In the genomic region with DNA sequence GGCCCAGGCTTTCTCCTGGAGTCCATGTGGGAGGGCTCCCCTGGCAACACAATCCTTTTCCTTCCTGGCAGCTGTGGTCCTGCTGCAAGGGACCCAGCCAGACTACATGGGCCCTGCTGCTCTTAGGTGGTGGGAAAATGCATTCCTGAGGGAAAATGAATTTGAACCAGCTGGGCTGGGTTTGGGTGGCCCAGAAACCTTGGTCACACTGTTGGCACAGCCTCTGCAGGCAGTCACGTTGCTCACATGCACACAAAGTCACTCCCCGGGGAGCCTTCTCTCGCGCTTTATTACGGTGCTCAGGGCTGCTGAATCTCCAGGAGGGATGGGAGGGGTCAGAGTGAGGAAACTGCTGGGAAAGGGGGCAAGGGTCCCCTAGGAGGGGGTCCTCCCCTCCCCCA, we compare ENCODE assay signal across 8 cellular contexts. TPM values are rescaled to one million over a fixed set of nuclear protein-coding genes. Genes with fewer than 3 reads are reported as not detected.
A peak's percentile ranks its signal among the peaks of the same experiment; 100 is the strongest.
DNase-seq lines count a peak whose midpoint lies in the region; ATAC-seq and TF ChIP-seq lines count a peak whose summit lies in the region.
"Had no signal": no experiment of that assay in that cellular context is flagged by ENCODE, and none has a peak within 500 bp of the region (broad histone marks: within the 10 kb centered on the region; RNA-seq: fewer than 3 reads in every experiment).

No MANE protein-coding gene starts in this region.

- intact Hi-C loops in ascending aorta (cut with DNase I): loop anchor here (1.0 to 10.0 kb wide), 3 partner anchors 13 to 1287 kb away; a partner anchor contains a TSS

- peak overlapping the region; percentile 83 to 96 (median 93) for H3K4me3 Mint-ChIP-seq in immature natural killer cell

- H3K4me1 ChIP-seq in HEK293 (ENCODE audit: control insufficient read depth, insufficient read depth, low read length) (peaks cover 34% of the 10 kb centered on the region), ascending aorta (peaks cover 32 to 95% of the 10 kb centered on the region in 2 donors), subcutaneous abdominal adipose tissue (ENCODE audit: control insufficient read depth in 5 of 5, insufficient read depth in 5 of 5, low read length in 5 of 5) (peaks cover 17 to 95% (median 84%) of the 10 kb centered on the region in 5 donors)

- peaks cover 4 to 19% (median 15%) of the 10 kb centered on the region in 3 donors for H3K36me3 Mint-ChIP-seq in immature natural killer cell

- H3K9me3 ChIP-seq in HEK293 (ENCODE audit: control insufficient read depth, insufficient read depth, low read depth, low read length) (no peaks in the 10 kb centered on the region), ascending aorta (no peaks in the 10 kb centered on the region), subcutaneous abdominal adipose tissue (ENCODE audit: control insufficient read depth in 5 of 5, low read length in 5 of 5) (no peaks in the 10 kb centered on the region)

- peak overlapping the region; percentile 96 to 99 (median 97) for H3K27ac Mint-ChIP-seq in immature natural killer cell

- no peaks in the 10 kb centered on the region for H3K27me3 ChIP-seq in ascending aorta
- H3K27me3 ChIP-seq in subcutaneous abdominal adipose tissue (ENCODE audit: control insufficient read depth in 5 of 5, insufficient read depth in 4 of 5, low read length in 5 of 5): no peaks in the 10 kb centered on the region

- H3K9me3 Mint-ChIP-seq in immature natural killer cell: no peaks in the 10 kb centered on the region

- H3K36me3 ChIP-seq in HEK293 (ENCODE audit: control insufficient read depth in 2 of 2, insufficient read depth in 1 of 2, low read length in 2 of 2) (no peaks in the 10 kb centered on the region), ascending aorta (no peaks in the 10 kb centered on the region), subcutaneous abdominal adipose tissue (ENCODE audit: control insufficient read depth in 5 of 5, insufficient read depth in 5 of 5, low read length in 5 of 5) (no peaks in the 10 kb centered on the region)

- H3K4me3 ChIP-seq in HEK293 (ENCODE audit: low read depth, low read length) (no peak overlapping the region), ascending aorta (peak overlapping the region; percentile 21 to 25), subcutaneous abdominal adipose tissue (ENCODE audit: low read depth in 1 of 5, low read length in 5 of 5) (peak overlapping the region in 2 of 5 donors; percentile 11 to 25)

- no peak overlapping the region; the same call in 1 of the 2 replicates for H3K27ac ChIP-seq in HEK293 (ENCODE audit: extremely low read depth, low read depth, low read length)
- H3K27ac ChIP-seq in ascending aorta: peak overlapping the region; percentile 89 to 96
- H3K27ac ChIP-seq in subcutaneous abdominal adipose tissue (ENCODE audit: low read depth, low read length): peak overlapping the region; percentile 54

- ATAC-seq in HG02571 (IDR thresholded peaks at IDR 0.05; ENCODE audit: unreplicated experiment): no peak

- POLR2A ChIA-PET in HEK293 (lab: Yijun Ruan, JAX): no interaction called here

- TF ChIP-seq CTCF in HEK293 (tag by site-specific recombination; IDR thresholded peaks at IDR 0.05) (no peak), ascending aorta (IDR thresholded peaks at IDR 0.05) (no peak)

- H3K9ac ChIP-seq in subcutaneous abdominal adipose tissue (ENCODE audit: low read length in 5 of 5): peak overlapping the region in 2 of 5 donors; percentile 26 to 31

- DNase-seq in ascending aorta (ENCODE audit: low spot score in 2 of 2): peak; percentile 72 to 92
- no peak for DNase-seq in immature natural killer cell
- no peak for DNase-seq in NCI-H226
- no peak for DNase-seq in GM19240 (ENCODE audit: insufficient read length, low spot score)
- DNase-seq: SIG-M5 had no signal

- peaks cover 100% of the 10 kb centered on the region in 2 donors for H3K4me1 Mint-ChIP-seq in immature natural killer cell

- H3K27me3 Mint-ChIP-seq in immature natural killer cell (ENCODE audit: low read depth in 3 of 3): peaks cover 6 to 17% (median 16%) of the 10 kb centered on the region in 3 donors

- CTCF ChIA-PET in HEK293 (lab: Yijun Ruan, JAX): interaction anchor here (0.7 kb wide), 1 partner anchor 10 kb away, joined by 3 read pairs; no protein-coding TSS in a partner anchor

TF ChIP-seq in HEK293, 187 proteins besides CTCF, POLR2A, EP300 and RAD21 (continues in another document):
- TF ChIP-seq ZSCAN23 (tag by site-specific recombination; IDR thresholded peaks at IDR 0.05): no peak
- TF ChIP-seq ZNF658 (tag by site-specific recombination; IDR thresholded peaks at IDR 0.05): no peak
- no peak for TF ChIP-seq ZNF747 (tag by site-specific recombination; IDR thresholded peaks at IDR 0.05)
- TF ChIP-seq ZNF600 (tag by site-specific recombination; IDR thresholded peaks at IDR 0.05): peak; percentile 46; the same call in 1 of the 2 replicates
- TF ChIP-seq, protein P1, sequence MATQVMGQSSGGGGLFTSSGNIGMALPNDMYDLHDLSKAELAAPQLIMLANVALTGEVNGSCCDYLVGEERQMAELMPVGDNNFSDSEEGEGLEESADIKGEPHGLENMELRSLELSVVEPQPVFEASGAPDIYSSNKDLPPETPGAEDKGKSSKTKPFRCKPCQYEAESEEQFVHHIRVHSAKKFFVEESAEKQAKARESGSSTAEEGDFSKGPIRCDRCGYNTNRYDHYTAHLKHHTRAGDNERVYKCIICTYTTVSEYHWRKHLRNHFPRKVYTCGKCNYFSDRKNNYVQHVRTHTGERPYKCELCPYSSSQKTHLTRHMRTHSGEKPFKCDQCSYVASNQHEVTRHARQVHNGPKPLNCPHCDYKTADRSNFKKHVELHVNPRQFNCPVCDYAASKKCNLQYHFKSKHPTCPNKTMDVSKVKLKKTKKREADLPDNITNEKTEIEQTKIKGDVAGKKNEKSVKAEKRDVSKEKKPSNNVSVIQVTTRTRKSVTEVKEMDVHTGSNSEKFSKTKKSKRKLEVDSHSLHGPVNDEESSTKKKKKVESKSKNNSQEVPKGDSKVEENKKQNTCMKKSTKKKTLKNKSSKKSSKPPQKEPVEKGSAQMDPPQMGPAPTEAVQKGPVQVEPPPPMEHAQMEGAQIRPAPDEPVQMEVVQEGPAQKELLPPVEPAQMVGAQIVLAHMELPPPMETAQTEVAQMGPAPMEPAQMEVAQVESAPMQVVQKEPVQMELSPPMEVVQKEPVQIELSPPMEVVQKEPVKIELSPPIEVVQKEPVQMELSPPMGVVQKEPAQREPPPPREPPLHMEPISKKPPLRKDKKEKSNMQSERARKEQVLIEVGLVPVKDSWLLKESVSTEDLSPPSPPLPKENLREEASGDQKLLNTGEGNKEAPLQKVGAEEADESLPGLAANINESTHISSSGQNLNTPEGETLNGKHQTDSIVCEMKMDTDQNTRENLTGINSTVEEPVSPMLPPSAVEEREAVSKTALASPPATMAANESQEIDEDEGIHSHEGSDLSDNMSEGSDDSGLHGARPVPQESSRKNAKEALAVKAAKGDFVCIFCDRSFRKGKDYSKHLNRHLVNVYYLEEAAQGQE (tag by site-specific recombination; IDR thresholded peaks at IDR 0.05): no peak
- peak; percentile 33; the same call in 1 of the 2 replicates for TF ChIP-seq GLIS2 (tag by site-specific recombination; IDR thresholded peaks at IDR 0.05)
- no peak for TF ChIP-seq ZNF514 (tag by site-specific recombination; IDR thresholded peaks at IDR 0.05)
- TF ChIP-seq, protein P2, sequence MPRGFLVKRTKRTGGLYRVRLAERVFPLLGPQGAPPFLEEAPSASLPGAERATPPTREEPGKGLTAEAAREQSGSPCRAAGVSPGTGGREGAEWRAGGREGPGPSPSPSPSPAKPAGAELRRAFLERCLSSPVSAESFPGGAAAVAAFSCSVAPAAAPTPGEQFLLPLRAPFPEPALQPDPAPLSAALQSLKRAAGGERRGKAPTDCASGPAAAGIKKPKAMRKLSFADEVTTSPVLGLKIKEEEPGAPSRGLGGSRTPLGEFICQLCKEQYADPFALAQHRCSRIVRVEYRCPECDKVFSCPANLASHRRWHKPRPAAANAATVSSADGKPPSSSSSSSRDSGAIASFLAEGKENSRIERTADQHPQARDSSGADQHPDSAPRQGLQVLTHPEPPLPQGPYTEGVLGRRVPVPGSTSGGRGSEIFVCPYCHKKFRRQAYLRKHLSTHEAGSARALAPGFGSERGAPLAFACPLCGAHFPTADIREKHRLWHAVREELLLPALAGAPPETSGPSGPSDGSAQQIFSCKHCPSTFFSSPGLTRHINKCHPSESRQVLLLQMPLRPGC (tag by site-specific recombination; IDR thresholded peaks at IDR 0.05): no peak
- TF ChIP-seq ZNF654 (tag by site-specific recombination; IDR thresholded peaks at IDR 0.05; ENCODE audit: low read depth): no peak
- TF ChIP-seq ZIC2 (tag by site-specific recombination; IDR thresholded peaks at IDR 0.05): peak; percentile 98
- TF ChIP-seq, protein P3, sequence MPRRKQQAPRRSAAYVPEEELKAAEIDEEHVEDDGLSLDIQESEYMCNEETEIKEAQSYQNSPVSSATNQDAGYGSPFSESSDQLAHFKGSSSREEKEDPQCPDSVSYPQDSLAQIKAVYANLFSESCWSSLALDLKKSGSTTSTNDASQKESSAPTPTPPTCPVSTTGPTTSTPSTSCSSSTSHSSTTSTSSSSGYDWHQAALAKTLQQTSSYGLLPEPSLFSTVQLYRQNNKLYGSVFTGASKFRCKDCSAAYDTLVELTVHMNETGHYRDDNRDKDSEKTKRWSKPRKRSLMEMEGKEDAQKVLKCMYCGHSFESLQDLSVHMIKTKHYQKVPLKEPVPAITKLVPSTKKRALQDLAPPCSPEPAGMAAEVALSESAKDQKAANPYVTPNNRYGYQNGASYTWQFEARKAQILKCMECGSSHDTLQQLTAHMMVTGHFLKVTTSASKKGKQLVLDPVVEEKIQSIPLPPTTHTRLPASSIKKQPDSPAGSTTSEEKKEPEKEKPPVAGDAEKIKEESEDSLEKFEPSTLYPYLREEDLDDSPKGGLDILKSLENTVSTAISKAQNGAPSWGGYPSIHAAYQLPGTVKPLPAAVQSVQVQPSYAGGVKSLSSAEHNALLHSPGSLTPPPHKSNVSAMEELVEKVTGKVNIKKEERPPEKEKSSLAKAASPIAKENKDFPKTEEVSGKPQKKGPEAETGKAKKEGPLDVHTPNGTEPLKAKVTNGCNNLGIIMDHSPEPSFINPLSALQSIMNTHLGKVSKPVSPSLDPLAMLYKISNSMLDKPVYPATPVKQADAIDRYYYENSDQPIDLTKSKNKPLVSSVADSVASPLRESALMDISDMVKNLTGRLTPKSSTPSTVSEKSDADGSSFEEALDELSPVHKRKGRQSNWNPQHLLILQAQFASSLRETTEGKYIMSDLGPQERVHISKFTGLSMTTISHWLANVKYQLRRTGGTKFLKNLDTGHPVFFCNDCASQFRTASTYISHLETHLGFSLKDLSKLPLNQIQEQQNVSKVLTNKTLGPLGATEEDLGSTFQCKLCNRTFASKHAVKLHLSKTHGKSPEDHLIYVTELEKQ (tag by site-specific recombination; IDR thresholded peaks at IDR 0.05; ENCODE audit: borderline replicate concordance): no peak

RNA-seq across cellular contexts. Expression of a gene that starts 17.2 kb away (rescaled TPM):
- total RNA-seq in ascending aorta: 134 TPM
- polyA plus RNA-seq in immature natural killer cell: 100 to 1,000 TPM in 1 of 3 donors, 10 to 100 TPM in 2; 36.8 to 216 (median 71.4) TPM

Comparison
In these comparisons a context has a peak if more than half of its experiments do, and no peak if none do; other contexts are left out.
1. DNase-seq: peak in ascending aorta (2 of 2); none in immature natural killer cell (0 of 3), NCI-H226 (single experiment) and GM19240 (single experiment).